In genomic region chr3:4270726-4271125, GRCh38 we compare ENCODE assay signal across 13 cellular contexts. TPM values are rescaled to one million over a fixed set of nuclear protein-coding genes. Genes with fewer than 3 reads are reported as not detected.
DNase-seq lines count a peak whose midpoint lies in the region; ATAC-seq and TF ChIP-seq lines count a peak whose summit lies in the region.
"Had no signal": no experiment of that assay in that cellular context is flagged by ENCODE, and none has a peak within 500 bp of the region (broad histone marks: within the 10 kb centered on the region; RNA-seq: fewer than 3 reads in every experiment).

No MANE protein-coding gene starts in this region.

- TF ChIP-seq EP300 in SK-N-SH (IDR thresholded peaks at IDR 0.05; ENCODE audit: borderline replicate concordance in 1 of 2, low read depth in 1 of 2, low read length in 1 of 2), result no peak

- H3K27me3 Mint-ChIP-seq in HFFc6 (ENCODE audit: insufficient read depth), result no peaks in the 10 kb centered on the region

- H3K27ac Mint-ChIP-seq in HFFc6, result no peak overlapping the region

- H3K9me3 Mint-ChIP-seq in HFFc6, result no peaks in the 10 kb centered on the region

- 3% methylated on average over 4 of the region's 4 CpGs for WGBS in SK-N-SH (ENCODE audit: low lambda C conversion rate)

- DNase-seq in SK-N-SH (no peak), HFFc6 (no peak), foreskin melanocyte (no peak), DMS79 treated with DMSO at 0.1 percent for 48 hours (lab: John Stamatoyannopoulos, UW) (no peak), nucleus accumbens (lab: John Stamatoyannopoulos, UW) (no peak)
- DNase-seq in Jurkat, Clone E6-1 (ENCODE audit: low read depth, low spot score), result peak; percentile 27
- DNase-seq: activated T-cell treated with anti-CD3 and anti-CD28 coated beads for 4 hours, hypothalamus, NCI-H345 had no signal

- peak overlapping the region; percentile 26; the same call in 1 of the 2 replicates for H3K4me3 Mint-ChIP-seq in HFFc6

- CTCF ChIA-PET in SK-N-SH (lab: Yijun Ruan, JAX), result interaction anchor here (1.5 to 1.8 kb wide), 2 partner anchors 22 to 152 kb away, joined by 3 to 5 read pairs; no protein-coding TSS in a partner anchor

- H3K27me3 ChIP-seq in SK-N-SH (ENCODE audit: insufficient read depth), result no peaks in the 10 kb centered on the region
- no peaks in the 10 kb centered on the region for H3K27me3 ChIP-seq in parathyroid adenoma (ENCODE audit: control insufficient read depth, insufficient read depth, low read length)
- H3K27me3 ChIP-seq: vagina had no signal

- no peaks in the 10 kb centered on the region for H3K36me3 Mint-ChIP-seq in HFFc6 (ENCODE audit: low read depth)

- no peaks in the 10 kb centered on the region for H3F3A ChIP-seq in SK-N-SH (replicated peaks; ENCODE audit: insufficient read depth)

- H3K79me2 ChIP-seq in SK-N-SH (ENCODE audit: insufficient read depth) (no peaks in the 10 kb centered on the region), parathyroid adenoma (no peaks in the 10 kb centered on the region)

- POLR2A ChIA-PET in SK-N-SH (lab: Yijun Ruan, JAX), result no interaction called here

- H2AFZ ChIP-seq in SK-N-SH (ENCODE audit: low read depth) (no peak overlapping the region), parathyroid adenoma (peak overlapping the region; percentile 55)

- H3K4me1 ChIP-seq in SK-N-SH (ENCODE audit: control insufficient read depth in 1 of 2, insufficient read depth in 2 of 2, low read depth in 1 of 2, low read length in 1 of 2), result no peaks in the 10 kb centered on the region; a peak in 1 of 4 replicates
- H3K4me1 ChIP-seq in parathyroid adenoma, result peaks cover 16% of the 10 kb centered on the region
- H3K4me1 ChIP-seq: A549, vagina had no signal

- H3K4me2 ChIP-seq in SK-N-SH (peak overlapping the region; percentile 26), parathyroid adenoma (ENCODE audit: low read length) (no peak overlapping the region)
- H3K4me2 ChIP-seq: A549 had no signal

- no peak overlapping the region for H3K9ac ChIP-seq in SK-N-SH
- H3K9ac ChIP-seq in parathyroid adenoma, result no peak overlapping the region

- no peak for ATAC-seq in SK-N-SH treated with all-trans-retinoic acid at 6 μM for 48 hours

- no peaks in the 10 kb centered on the region for H4K20me1 ChIP-seq in SK-N-SH (ENCODE audit: insufficient read depth)

- no peak for TF ChIP-seq RAD21 in SK-N-SH (IDR thresholded peaks at IDR 0.05; ENCODE audit: low read length)

- H3K4me3 ChIP-seq in SK-N-SH (ENCODE audit: low read depth in 2 of 2, low read length in 1 of 2), result no peak overlapping the region; a peak in 1 of 4 replicates
- H3K4me3 ChIP-seq in Jurkat, Clone E6-1 (ENCODE audit: low read length), result no peak overlapping the region
- H3K4me3 ChIP-seq in parathyroid adenoma (ENCODE audit: low read depth, low read length), result no peak overlapping the region
- H3K4me3 ChIP-seq: A549, vagina had no signal

- H3K9me3 ChIP-seq in SK-N-SH, result no peaks in the 10 kb centered on the region
- no peaks in the 10 kb centered on the region for H3K9me3 ChIP-seq in parathyroid adenoma (ENCODE audit: control insufficient read depth, low read length)
- H3K9me3 ChIP-seq: A549, vagina had no signal

- H3K9me2 ChIP-seq in SK-N-SH, result no peaks in the 10 kb centered on the region

- H3K27ac ChIP-seq in SK-N-SH (ENCODE audit: low read depth in 2 of 2, low read length in 1 of 2), result no peak overlapping the region
- peak overlapping the region; percentile 77 for H3K27ac ChIP-seq in parathyroid adenoma
- H3K27ac ChIP-seq: A549, vagina had no signal

- H3K36me3 ChIP-seq in SK-N-SH (replicated peaks in 1 of 2; ENCODE audit: control insufficient read depth in 1 of 2, insufficient read depth in 2 of 2, low read length in 1 of 2) (no peaks in the 10 kb centered on the region), parathyroid adenoma (ENCODE audit: control insufficient read depth, insufficient read depth, low read length) (no peaks in the 10 kb centered on the region)
- H3K36me3 ChIP-seq: vagina had no signal

- H3K4me1 Mint-ChIP-seq in HFFc6 (ENCODE audit: low read depth), result no peaks in the 10 kb centered on the region

- TF ChIP-seq CTCF in SK-N-SH (IDR thresholded peaks at IDR 0.05) (no peak), HFFc6 (IDR thresholded peaks at IDR 0.05) (no peak), parathyroid adenoma (IDR thresholded peaks at IDR 0.05) (no peak)

TF ChIP-seq in SK-N-SH, 30 proteins besides CTCF, POLR2A, EP300 and RAD21:
- TF ChIP-seq PBX3 (IDR thresholded peaks at IDR 0.05), result no peak
- no peak for TF ChIP-seq MEF2A (IDR thresholded peaks at IDR 0.05; ENCODE audit: borderline replicate concordance, low read depth)
- no peak for TF ChIP-seq FOXM1 (IDR thresholded peaks at IDR 0.05; ENCODE audit: low read depth)

TF ChIP-seq in SK-N-SH treated with all-trans-retinoic acid at 6 μM for 48 hours, 23 proteins besides CTCF, POLR2A, EP300 and RAD21 (continues in another document):
- TF ChIP-seq PATZ1 (CRISPR knock-in tag; IDR thresholded peaks at IDR 0.05; ENCODE audit: borderline replicate concordance) (no peak), CREB5 (CRISPR knock-in tag; IDR thresholded peaks at IDR 0.05; ENCODE audit: low read depth) (no peak), SNAI2 (CRISPR knock-in tag; IDR thresholded peaks at IDR 0.05) (no peak), PPARA (CRISPR knock-in tag; IDR thresholded peaks at IDR 0.05; ENCODE audit: borderline replicate concordance) (no peak), BACH2 (CRISPR knock-in tag; IDR thresholded peaks at IDR 0.05; ENCODE audit: borderline replicate concordance) (no peak), ISL1 (CRISPR knock-in tag; IDR thresholded peaks at IDR 0.05) (no peak), TOX (CRISPR knock-in tag; IDR thresholded peaks at IDR 0.05; ENCODE audit: borderline replicate concordance) (no peak), ZFP30 (CRISPR knock-in tag; IDR thresholded peaks at IDR 0.05) (no peak), ZC3H10 (CRISPR knock-in tag; IDR thresholded peaks at IDR 0.05) (no peak), CSRNP3 (CRISPR knock-in tag; IDR thresholded peaks at IDR 0.05) (no peak), POU6F1 (CRISPR knock-in tag; IDR thresholded peaks at IDR 0.05; ENCODE audit: borderline replicate concordance, low read depth) (no peak), ZFP3 (CRISPR knock-in tag; IDR thresholded peaks at IDR 0.05) (no peak), TCF4 (CRISPR knock-in tag; IDR thresholded peaks at IDR 0.05; ENCODE audit: borderline replicate concordance) (no peak), CSDC2 (CRISPR knock-in tag; IDR thresholded peaks at IDR 0.05) (no peak)

RNA-seq across cellular contexts. Expression of gene SETMAR, which starts 32.4 kb away (rescaled TPM):
- 10.6 and 13.3 TPM in 2 replicates for polyA plus RNA-seq in SK-N-SH (2012; rRNA removed)
- polyA plus RNA-seq in SK-N-SH (2012; cell fraction: cytosol; rRNA removed), result 12.4 and 12.5 TPM in 2 replicates
- polyA plus RNA-seq in SK-N-SH (2012; cell fraction: nucleus; rRNA removed), result 13.4 and 18.9 TPM in 2 replicates
- 1 to 10 TPM; 7.0 to 9.9 (median 9.1) TPM for total RNA-seq in HFFc6 (2021; fragmentation: NEBNext Ultra II Directional; extraction: Animal tissue kit (Norgen Biotek cat#: 25700))
- 37.2 TPM for polyA plus RNA-seq in Jurkat, Clone E6-1 (2012; ENCODE audit: insufficient read depth, insufficient read length)
